In genomic region chr14:105480165-105480564, GRCh38 we compare ENCODE assay signal across 9 cellular contexts. TPM values are rescaled to one million over a fixed set of nuclear protein-coding genes. Genes with fewer than 3 reads are reported as not detected.
DNase-seq lines count a peak whose midpoint lies in the region; ATAC-seq, FAIRE-seq and TF ChIP-seq lines count a peak whose summit lies in the region.
"Had no signal": no experiment of that assay in that cellular context is flagged by ENCODE, and none has a peak within 500 bp of the region (broad histone marks: within the 10 kb centered on the region; RNA-seq: fewer than 3 reads in every experiment).

No MANE protein-coding gene starts in this region.

- H3K79me2 ChIP-seq in neural cell (replicated peaks; ENCODE audit: insufficient read depth, low read length) = peaks cover 23% of the 10 kb centered on the region

- no peak overlapping the region for H3K4me3 ChIP-seq in A549
- no peak overlapping the region for H3K4me3 ChIP-seq in HEK293 (ENCODE audit: low read depth, low read length)
- H3K4me3 ChIP-seq in coronary artery = peak overlapping the region; percentile 67
- no peak overlapping the region for H3K4me3 ChIP-seq in neural cell (ENCODE audit: low read length)
- no peak overlapping the region for H3K4me3 ChIP-seq in adrenal gland

- no peaks in the 10 kb centered on the region for H3F3A ChIP-seq in neural cell (ENCODE audit: insufficient read depth, low read length, poor library complexity, severe bottlenecking)

- H3K4me1 ChIP-seq in A549 (peaks cover 89% of the 10 kb centered on the region), HEK293 (ENCODE audit: control insufficient read depth, insufficient read depth, low read length) (peaks cover 5% of the 10 kb centered on the region), adrenal gland (replicated peaks in 1 of 2) (peaks cover 13 to 41% of the 10 kb centered on the region in 2 donors)

- no peak overlapping the region for H2AFZ ChIP-seq in neural cell (ENCODE audit: low read depth, low read length)

- FAIRE-seq in A549 (lab: Jason Lieb, UNC) = no peak
- FAIRE-seq: bronchial epithelial cell had no signal

- CTCF ChIA-PET in A549 (lab: Yijun Ruan, JAX) = interaction anchor here (0.6 to 8.1 kb wide), 41 partner anchors 9 to 462 kb away, joined by 3 to 132 read pairs (median 8); partner anchors contain the start of genes TEDC1 and TMEM121
- CTCF ChIA-PET in HEK293 (lab: Yijun Ruan, JAX) = interaction anchor here (0.6 to 2.9 kb wide), 27 partner anchors 10 to 873 kb away, joined by 3 to 83 read pairs (median 4); partner anchors contain the start of gene TEDC1

- POLR2A ChIA-PET in A549 (lab: Yijun Ruan, JAX) (interaction anchor here (0.6 to 2.7 kb wide), 9 partner anchors 8 to 179 kb away, joined by 3 to 81 read pairs (median 4); partner anchors contain the start of gene BRF1), HEK293 (lab: Yijun Ruan, JAX) (interaction anchor here (1.0 to 1.7 kb wide), 6 partner anchors 8 to 32 kb away, joined by 4 to 19 read pairs (median 4); no protein-coding TSS in a partner anchor)

- peak overlapping the region; percentile 99 for H3K4me2 ChIP-seq in A549
- H3K4me2 ChIP-seq in neural cell (ENCODE audit: low read length) = no peak overlapping the region

- TF ChIP-seq EP300 in A549 (IDR thresholded peaks at IDR 0.05) = no peak
- TF ChIP-seq EP300 in neural cell (conservative IDR thresholded peaks at IDR 0.05; ENCODE audit: poor library complexity, severe bottlenecking) = no peak

- H3K9me2 ChIP-seq in neural cell (ENCODE audit: insufficient read depth, low read length) = no peaks in the 10 kb centered on the region

- DNase-seq in A549 (ENCODE audit: low read depth in 1 of 2, low spot score in 1 of 2) (no peak), coronary artery (ENCODE audit: low spot score) (no peak), NCI-H187 treated with DMSO at 0.1 percent for 48 hours (lab: John Stamatoyannopoulos, UW) (no peak), adrenal gland (no peak), SKM-1 treated with dmso at 0.1 percent for 144 hours (lab: John Stamatoyannopoulos, UW; ENCODE audit: unreplicated experiment) (no peak)

- H3K36me3 ChIP-seq in HEK293 (ENCODE audit: control insufficient read depth in 2 of 2, insufficient read depth in 1 of 2, low read length in 2 of 2) (no peaks in the 10 kb centered on the region), neural cell (ENCODE audit: insufficient read depth, low read length) (no peaks in the 10 kb centered on the region), adrenal gland (replicated peaks in 1 of 2) (no peaks in the 10 kb centered on the region)

- no peaks in the 10 kb centered on the region for H4K20me1 ChIP-seq in neural cell (ENCODE audit: insufficient read depth)

- H3K9me3 ChIP-seq in A549 (no peaks in the 10 kb centered on the region), HEK293 (ENCODE audit: control insufficient read depth, insufficient read depth, low read depth, low read length) (no peaks in the 10 kb centered on the region), neural cell (ENCODE audit: low read length) (no peaks in the 10 kb centered on the region), adrenal gland (replicated peaks in 1 of 3) (no peaks in the 10 kb centered on the region)

- intact Hi-C loops in adrenal gland (cut with DNase I) = no loop called here

- TF ChIP-seq CTCF in A549 (IDR thresholded peaks at IDR 0.05) = no peak
- no peak for TF ChIP-seq CTCF in HEK293 (tag by site-specific recombination; IDR thresholded peaks at IDR 0.05)
- TF ChIP-seq CTCF in coronary artery (IDR thresholded peaks at IDR 0.05) = no peak
- no peak for TF ChIP-seq CTCF in neural cell (IDR thresholded peaks at IDR 0.05; ENCODE audit: poor library complexity, severe bottlenecking)
- TF ChIP-seq CTCF in adrenal gland (IDR thresholded peaks at IDR 0.05) = no peak

- 72% methylated on average over 5 of the region's 8 CpGs for WGBS in A549 (ENCODE audit: missing lambda C conversion rate)
- WGBS in adrenal gland, 4 donors = 51 to 63% (median 57%) methylated on average over 6 to 8 of the region's 8 CpGs

- TF ChIP-seq POLR2A in A549 (IDR thresholded peaks at IDR 0.05; ENCODE audit: low read length) = no peak
- TF ChIP-seq POLR2A in adrenal gland (IDR thresholded peaks at IDR 0.05) = no peak

- ATAC-seq in A549 (no peak), GM18868 (IDR thresholded peaks at IDR 0.05; ENCODE audit: unreplicated experiment) (no peak)

- H3K27me3 ChIP-seq in neural cell (ENCODE audit: insufficient read depth, low read depth, low read length) (peaks cover under 1% of the 10 kb centered on the region), adrenal gland (no peaks in the 10 kb centered on the region)

- peak overlapping the region; percentile 99 to 100 for H3K27ac ChIP-seq in A549
- H3K27ac ChIP-seq in HEK293 (ENCODE audit: extremely low read depth, low read depth, low read length) = no peak overlapping the region
- peak overlapping the region; percentile 96 to 100 for H3K27ac ChIP-seq in coronary artery
- H3K27ac ChIP-seq in neural cell (ENCODE audit: low read length) = peak overlapping the region; percentile 37
- H3K27ac ChIP-seq in adrenal gland = peak overlapping the region in 2 of 5 donors; percentile 91

- peak overlapping the region; percentile 29 for H3K9ac ChIP-seq in neural cell (ENCODE audit: low read length)

- TF ChIP-seq RAD21 in A549 (conservative IDR thresholded peaks at IDR 0.05 in 1 of 2, IDR thresholded peaks at IDR 0.05 in 1 of 2) = no peak
- TF ChIP-seq RAD21 in neural cell (conservative IDR thresholded peaks at IDR 0.05) = no peak

TF ChIP-seq in A549, 52 proteins besides CTCF, POLR2A, EP300 and RAD21 (continues in another document):
- no peak for TF ChIP-seq HOXB13 (CRISPR knock-in tag; IDR thresholded peaks at IDR 0.05; ENCODE audit: low read depth)
- TF ChIP-seq CBX2 (IDR thresholded peaks at IDR 0.05; ENCODE audit: borderline replicate concordance, low read depth) = no peak
- no peak for TF ChIP-seq ZC3H11A (IDR thresholded peaks at IDR 0.05)
- TF ChIP-seq HOXA7 (CRISPR knock-in tag; IDR thresholded peaks at IDR 0.05) = no peak
- no peak for TF ChIP-seq JUNB (IDR thresholded peaks at IDR 0.05)
- no peak for TF ChIP-seq POLR2AphosphoS2 (conservative IDR thresholded peaks at IDR 0.05; ENCODE audit: low read length)

TF ChIP-seq in HEK293, 187 proteins besides CTCF, POLR2A, EP300 and RAD21:
- TF ChIP-seq ZFHX2 (tag by site-specific recombination; conservative IDR thresholded peaks at IDR 0.05) (0 out of 2 replicates have a peak, but pooled peaks have one; percentile 1), ZBTB7A (tag by site-specific recombination; IDR thresholded peaks at IDR 0.05; ENCODE audit: low read depth) (no peak), GLIS1 (tag by site-specific recombination; IDR thresholded peaks at IDR 0.05) (peak; percentile 3; the same call in 1 of the 2 replicates)

TF ChIP-seq in neural cell, 6 proteins besides CTCF, POLR2A, EP300 and RAD21 (continues in another document):
- no peak for TF ChIP-seq TAF1 (IDR thresholded peaks at IDR 0.05; ENCODE audit: low read depth)
- no peak for TF ChIP-seq MXI1 (conservative IDR thresholded peaks at IDR 0.05; ENCODE audit: poor library complexity, severe bottlenecking)
- TF ChIP-seq SMC3 (conservative IDR thresholded peaks at IDR 0.05; ENCODE audit: poor library complexity) = no peak
- no peak for TF ChIP-seq POLR2AphosphoS5 (IDR thresholded peaks at IDR 0.05)
- no peak for TF ChIP-seq EZH2 (IDR thresholded peaks at IDR 0.05; ENCODE audit: borderline replicate concordance, insufficient read depth, low read length, poor library complexity, severe bottlenecking)

RNA-seq across cellular contexts. Expression of gene CRIP2, which starts 5.5 kb away (rescaled TPM):
- 36.2 and 41.0 TPM in 2 replicates for polyA plus RNA-seq in A549 (2011; rRNA removed)
- 192 and 210 TPM in 2 replicates for polyA plus RNA-seq in A549 (2012; cell fraction: cytosol; rRNA removed)
- 220 and 295 TPM in 2 replicates for polyA plus RNA-seq in A549 (2012; cell fraction: nucleus; rRNA removed)
- polyA plus RNA-seq in A549 (2017; fragmentation: RNase III; extraction: RNeasy Plus Mini Kit Qiagen cat#74134 plus additional on column Dnase treatment) = 55.6 to 68.4 TPM (median 67.3 TPM) in 3 replicates
- 8.9 and 14.4 TPM in 2 replicates for polyA minus RNA-seq in A549 (2011; rRNA and poly(A)+ RNA removed)
- polyA plus RNA-seq in neural cell = 214 and 258 TPM in 2 replicates
- polyA minus RNA-seq in neural cell = 85.4 and 87.6 TPM in 2 replicates
- total RNA-seq in adrenal gland = 10 to 100 TPM; 36.4 to 90.6 (median 56.4) TPM
- 100 to 1,000 TPM in 2 of 3 donors, 1 to 10 TPM in 1; 5.9 to 193 (median 141) TPM for polyA plus RNA-seq in adrenal gland

RNA-seq across cellular contexts. Expression of gene CRIP1, which starts 6.5 kb away (rescaled TPM):
- polyA plus RNA-seq in A549 (2011; rRNA removed) = 196 and 280 TPM in 2 replicates
- 1,772 and 1,826 TPM in 2 replicates for polyA plus RNA-seq in A549 (2012; cell fraction: cytosol; rRNA removed)
- 674 and 890 TPM in 2 replicates for polyA plus RNA-seq in A549 (2012; cell fraction: nucleus; rRNA removed)
- 837 to 1,023 TPM (median 999 TPM) in 3 replicates for polyA plus RNA-seq in A549 (2017; fragmentation: RNase III; extraction: RNeasy Plus Mini Kit Qiagen cat#74134 plus additional on column Dnase treatment)
- 60.5 and 132 TPM in 2 replicates for polyA minus RNA-seq in A549 (2011; rRNA and poly(A)+ RNA removed)
- polyA plus RNA-seq in neural cell = 0.58 and 0.82 TPM in 2 replicates
- 1.2 TPM in 1 of 2 replicates, not detected in the other for polyA minus RNA-seq in neural cell
- 10 to 100 TPM in 3 of 8 donors, 1 to 10 TPM in 5; 1.9 to 20.0 (median 9.3) TPM for total RNA-seq in adrenal gland
- 100 to 1,000 TPM in 1 of 3 donors, 10 to 100 TPM in 1, 1 to 10 TPM in 1; 5.9 to 157 (median 80.3) TPM for polyA plus RNA-seq in adrenal gland
- total RNA-seq: bronchial epithelial cell had no signal

RNA-seq across cellular contexts. Expression of gene TEDC1, which starts 10.9 kb away (rescaled TPM):
- 12.7 and 13.4 TPM in 2 replicates for polyA plus RNA-seq in A549 (2011; rRNA removed)
- polyA plus RNA-seq in A549 (2012; cell fraction: cytosol; rRNA removed) = 58.9 and 70.0 TPM in 2 replicates
- 139 and 189 TPM in 2 replicates for polyA plus RNA-seq in A549 (2012; cell fraction: nucleus; rRNA removed)
- polyA plus RNA-seq in A549 (2017; fragmentation: RNase III; extraction: RNeasy Plus Mini Kit Qiagen cat#74134 plus additional on column Dnase treatment) = 35.1 to 39.6 TPM (median 37.5 TPM) in 3 replicates
- 5.5 and 9.7 TPM in 2 replicates for polyA minus RNA-seq in A549 (2011; rRNA and poly(A)+ RNA removed)
- polyA plus RNA-seq in neural cell = 18.9 and 28.1 TPM in 2 replicates
- 9.3 and 12.7 TPM in 2 replicates for polyA minus RNA-seq in neural cell
- 1 to 10 TPM; 1.4 to 6.2 (median 3.4) TPM for total RNA-seq in adrenal gland
- polyA plus RNA-seq in adrenal gland = 10 to 100 TPM in 2 of 3 donors, under 1 TPM in 1; 0.24 to 19.1 (median 12.7) TPM

RNA-seq across cellular contexts. Expression of gene TMEM121, which starts 46.2 kb away (rescaled TPM):
- polyA plus RNA-seq in A549 (2011; rRNA removed) (2.3 and 2.4 TPM in 2 replicates), A549 (2017; fragmentation: RNase III; extraction: RNeasy Plus Mini Kit Qiagen cat#74134 plus additional on column Dnase treatment) (4.3 to 5.7 TPM (median 5.6 TPM) in 3 replicates), neural cell (19.5 and 26.6 TPM in 2 replicates), adrenal gland (1 to 10 TPM in 2 of 3 donors, not detected in 1; 1.9 to 2.0 TPM)
- polyA plus RNA-seq in A549 (2012; cell fraction: cytosol; rRNA removed) = 9.5 and 17.3 TPM in 2 replicates
- polyA plus RNA-seq in A549 (2012; cell fraction: nucleus; rRNA removed) = 10.8 and 20.0 TPM in 2 replicates
- 0.74 and 1.4 TPM in 2 replicates for polyA minus RNA-seq in A549 (2011; rRNA and poly(A)+ RNA removed)
- polyA minus RNA-seq in neural cell = 21.2 and 26.3 TPM in 2 replicates
- 10 to 100 TPM in 1 of 8 donors, 1 to 10 TPM in 7; 1.1 to 12.1 (median 1.5) TPM for total RNA-seq in adrenal gland
